Comparison of ENCODE assay signal across 9 cellular contexts in genomic region chr15:30649952-30650929, GRCh38. TPM values are rescaled to one million over a fixed set of nuclear protein-coding genes. Genes with fewer than 3 reads are reported as not detected.
A peak's percentile ranks its signal among the peaks of the same experiment; 100 is the strongest.
DNase-seq lines count a peak whose midpoint lies in the region; ATAC-seq and TF ChIP-seq lines count a peak whose summit lies in the region.
"Had no signal": no experiment of that assay in that cellular context is flagged by ENCODE, and none has a peak within 500 bp of the region (broad histone marks: within the 10 kb centered on the region; RNA-seq: fewer than 3 reads in every experiment).

No MANE protein-coding gene starts in this region.

- H3K4me3 Mint-ChIP-seq in CD14-positive monocyte = peak overlapping the region in 1 of 2 donors; percentile 76
- peak overlapping the region; percentile 58 for H3K4me3 Mint-ChIP-seq in T-helper 2 cell treated with Interferon-gamma antibody and Interleukin-4, amounts not matched to agents 5 μg/mL and 100 μg/mL, for 36 hours
- H3K4me3 Mint-ChIP-seq in naive thymus-derived CD8-positive, alpha-beta T cell = no peak overlapping the region
- H3K4me3 Mint-ChIP-seq: brain had no signal

- H3K4me1 Mint-ChIP-seq in CD14-positive monocyte = peaks cover 22% of the 10 kb centered on the region
- H3K4me1 Mint-ChIP-seq in T-helper 2 cell treated with Interferon-gamma antibody and Interleukin-4, amounts not matched to agents 5 μg/mL and 100 μg/mL, for 36 hours (ENCODE audit: low read depth) = peaks cover 44% of the 10 kb centered on the region
- H3K4me1 Mint-ChIP-seq in naive thymus-derived CD8-positive, alpha-beta T cell = peaks cover 0 to 11% (median 7%) of the 10 kb centered on the region in 4 donors

- peak; percentile 68 for ATAC-seq in HG03097 (IDR thresholded peaks at IDR 0.05; ENCODE audit: low FRiP score, unreplicated experiment)
- ATAC-seq in naive thymus-derived CD8-positive, alpha-beta T cell = no peak

- no peak for DNase-seq in CD14-positive monocyte (ENCODE audit: low spot score)
- DNase-seq in GM19240 (ENCODE audit: insufficient read length, low spot score) = peak; percentile 34
- no peak for DNase-seq in T-helper 2 cell treated with Interferon-gamma antibody and Interleukin-4, amounts not matched to agents 5 μg/mL and 100 μg/mL, for 36 hours (ENCODE audit: low spot score)
- no peak for DNase-seq in stimulated activated CD4-positive, alpha-beta T cell treated with anti-CD3 and anti-CD28 coated beads, Interleukin-2, amount 100 ng/mL, for 24 hours
- DNase-seq in activated gamma-delta T cell (lab: John Stamatoyannopoulos, UW) = no peak
- DNase-seq in naive thymus-derived CD8-positive, alpha-beta T cell = no peak
- DNase-seq in RWPE1 (ENCODE audit: low spot score) = no peak

- POLR2A ChIA-PET in naive thymus-derived CD8-positive, alpha-beta T cell (lab: Charles Lee) = interaction anchor here (0.6 kb wide), 1 partner anchor 1548 kb away, joined by 3 read pairs; no protein-coding TSS in a partner anchor
- POLR2A ChIA-PET in RWPE1 (lab: Yijun Ruan, JAX; ENCODE audit: low non-redundant PET) = no interaction called here

- TF ChIP-seq CTCF in CD14-positive monocyte (IDR thresholded peaks at IDR 0.05) (no peak), RWPE1 (conservative IDR thresholded peaks at IDR 0.05; ENCODE audit: low read depth) (no peak)

- no peak overlapping the region for H3K27ac ChIP-seq in RWPE1

- H3K9me3 Mint-ChIP-seq in CD14-positive monocyte = no peaks in the 10 kb centered on the region
- no peaks in the 10 kb centered on the region for H3K9me3 Mint-ChIP-seq in T-helper 2 cell treated with Interferon-gamma antibody and Interleukin-4, amounts not matched to agents 5 μg/mL and 100 μg/mL, for 36 hours
- no peaks in the 10 kb centered on the region for H3K9me3 Mint-ChIP-seq in naive thymus-derived CD8-positive, alpha-beta T cell
- H3K9me3 Mint-ChIP-seq: brain had no signal

- CTCF ChIA-PET in RWPE1 (lab: Yijun Ruan, JAX) = interaction anchor here (0.7 kb wide), 1 partner anchor 22 kb away, joined by 3 read pairs; no protein-coding TSS in a partner anchor

- peak overlapping the region; percentile 83 to 92 (median 91) for H3K27ac Mint-ChIP-seq in CD14-positive monocyte
- peak overlapping the region; percentile 74 for H3K27ac Mint-ChIP-seq in T-helper 2 cell treated with Interferon-gamma antibody and Interleukin-4, amounts not matched to agents 5 μg/mL and 100 μg/mL, for 36 hours
- no peak overlapping the region for H3K27ac Mint-ChIP-seq in naive thymus-derived CD8-positive, alpha-beta T cell

- H3K27me3 Mint-ChIP-seq in CD14-positive monocyte (ENCODE audit: low read depth in 3 of 3) = peaks cover 0 to 3% (median 0%) of the 10 kb centered on the region in 3 donors
- H3K27me3 Mint-ChIP-seq in T-helper 2 cell treated with Interferon-gamma antibody and Interleukin-4, amounts not matched to agents 5 μg/mL and 100 μg/mL, for 36 hours (ENCODE audit: low read depth) = no peaks in the 10 kb centered on the region
- no peaks in the 10 kb centered on the region for H3K27me3 Mint-ChIP-seq in naive thymus-derived CD8-positive, alpha-beta T cell
- H3K27me3 Mint-ChIP-seq: brain had no signal

- H3K36me3 Mint-ChIP-seq in CD14-positive monocyte = peaks cover 23 to 34% of the 10 kb centered on the region in 2 donors
- peaks cover 60% of the 10 kb centered on the region for H3K36me3 Mint-ChIP-seq in T-helper 2 cell treated with Interferon-gamma antibody and Interleukin-4, amounts not matched to agents 5 μg/mL and 100 μg/mL, for 36 hours (ENCODE audit: low read depth)
- peaks cover 0 to 17% (median 3%) of the 10 kb centered on the region in 3 donors for H3K36me3 Mint-ChIP-seq in naive thymus-derived CD8-positive, alpha-beta T cell

- intact Hi-C loops in CD14-positive monocyte (cut with micrococcal nuclease) = no loop called here

RNA-seq across cellular contexts. Expression of gene GOLGA8H, which starts 46.4 kb away (rescaled TPM):
- polyA plus RNA-seq in CD14-positive monocyte = not detected
- total RNA-seq in naive thymus-derived CD8-positive, alpha-beta T cell = not detected
- polyA plus RNA-seq in naive thymus-derived CD8-positive, alpha-beta T cell = not detected

Comparison
In these comparisons a context has a peak if more than half of its experiments do, and no peak if none do; other contexts are left out.
1. H3K27ac Mint-ChIP-seq: peak in CD14-positive monocyte (7 of 7) and T-helper 2 cell treated with Interferon-gamma antibody and Interleukin-4, amounts not matched to agents 5 μg/mL and 100 μg/mL, for 36 hours (single experiment); none in naive thymus-derived CD8-positive, alpha-beta T cell (0 of 10).